Comparison of ENCODE assay signal across 8 cellular contexts in genomic region chr7:55963584-55964168, GRCh38. TPM values are rescaled to one million over a fixed set of nuclear protein-coding genes. Genes with fewer than 3 reads are reported as not detected.
DNase-seq lines count a peak whose midpoint lies in the region; ATAC-seq and TF ChIP-seq lines count a peak whose summit lies in the region.

No MANE protein-coding gene starts in this region.

- peak overlapping the region; percentile 30; the same call in 1 of the 2 replicates for H3K27ac ChIP-seq in HL-60 (replicated peaks)

- H3K9me3 Mint-ChIP-seq in activated T-helper 1 cell treated with anti-CD3 and anti-CD28 coated beads, Interleukin-12 subunit alpha, Interleukin-12 subunit beta, Interleukin-2, Interleukin-4 antibody, amounts not matched to agents 30 ng/mL and 10 ng/mL and 1 ng/mL, durations not matched to agents 14 hours and 24 hours and 36 hours: no peaks in the 10 kb centered on the region
- no peaks in the 10 kb centered on the region for H3K9me3 Mint-ChIP-seq in stimulated activated effector memory CD8-positive, alpha-beta T cell treated with anti-CD3 and anti-CD28 coated beads, Interleukin-12 subunit alpha, Interleukin-12 subunit beta, amount 100 ng/mL, for 72 hours

- H3K27me3 Mint-ChIP-seq in activated T-helper 1 cell treated with anti-CD3 and anti-CD28 coated beads, Interleukin-12 subunit alpha, Interleukin-12 subunit beta, Interleukin-2, Interleukin-4 antibody, amounts not matched to agents 30 ng/mL and 10 ng/mL and 1 ng/mL, durations not matched to agents 14 hours and 24 hours and 36 hours (ENCODE audit: insufficient read depth): no peaks in the 10 kb centered on the region

- H3K4me3 ChIP-seq in HL-60 (replicated peaks; ENCODE audit: insufficient read depth, low read length) (peak overlapping the region; percentile 63), iPS-18c (ENCODE audit: insufficient read depth, low read depth, low read length) (peak overlapping the region; percentile 15; the same call in 1 of the 2 replicates)

- intact Hi-C loops in activated T-helper 1 cell treated with anti-CD3 and anti-CD28 coated beads, Interleukin-12 subunit alpha, Interleukin-12 subunit beta, Interleukin-2, Interleukin-4 antibody, amounts not matched to agents 30 ng/mL and 10 ng/mL and 1 ng/mL, durations not matched to agents 14 hours and 24 hours and 36 hours (cut with micrococcal nuclease): loop anchor here (1.0 to 10.0 kb wide), 4 partner anchors 12 to 529 kb away; partner anchors contain the start of genes CCT6A, MRPS17 and PSPH

- H3K27me3 ChIP-seq in HL-60 (ENCODE audit: insufficient read depth, poor library complexity, severe bottlenecking): no peaks in the 10 kb centered on the region

- H3K36me3 Mint-ChIP-seq in activated T-helper 1 cell treated with anti-CD3 and anti-CD28 coated beads, Interleukin-12 subunit alpha, Interleukin-12 subunit beta, Interleukin-2, Interleukin-4 antibody, amounts not matched to agents 30 ng/mL and 10 ng/mL and 1 ng/mL, durations not matched to agents 14 hours and 24 hours and 36 hours (ENCODE audit: low read depth): peaks cover 7% of the 10 kb centered on the region
- H3K36me3 Mint-ChIP-seq in stimulated activated effector memory CD8-positive, alpha-beta T cell treated with anti-CD3 and anti-CD28 coated beads, Interleukin-12 subunit alpha, Interleukin-12 subunit beta, amount 100 ng/mL, for 72 hours: peaks cover 8% of the 10 kb centered on the region

- peaks cover 20% of the 10 kb centered on the region for H3K4me1 Mint-ChIP-seq in activated T-helper 1 cell treated with anti-CD3 and anti-CD28 coated beads, Interleukin-12 subunit alpha, Interleukin-12 subunit beta, Interleukin-2, Interleukin-4 antibody, amounts not matched to agents 30 ng/mL and 10 ng/mL and 1 ng/mL, durations not matched to agents 14 hours and 24 hours and 36 hours (ENCODE audit: low read depth)
- peaks cover 23% of the 10 kb centered on the region for H3K4me1 Mint-ChIP-seq in stimulated activated effector memory CD8-positive, alpha-beta T cell treated with anti-CD3 and anti-CD28 coated beads, Interleukin-12 subunit alpha, Interleukin-12 subunit beta, amount 100 ng/mL, for 72 hours

- H3K4me3 Mint-ChIP-seq in activated T-helper 1 cell treated with anti-CD3 and anti-CD28 coated beads, Interleukin-12 subunit alpha, Interleukin-12 subunit beta, Interleukin-2, Interleukin-4 antibody, amounts not matched to agents 30 ng/mL and 10 ng/mL and 1 ng/mL, durations not matched to agents 14 hours and 24 hours and 36 hours: peak overlapping the region; percentile 77
- H3K4me3 Mint-ChIP-seq in stimulated activated effector memory CD8-positive, alpha-beta T cell treated with anti-CD3 and anti-CD28 coated beads, Interleukin-12 subunit alpha, Interleukin-12 subunit beta, amount 100 ng/mL, for 72 hours: peak overlapping the region; percentile 61

- TF ChIP-seq CTCF in HL-60 (IDR thresholded peaks at IDR 0.05; ENCODE audit: insufficient read depth, low read length) (no peak), omental fat pad (IDR thresholded peaks at IDR 0.05) (no peak)

- no peaks in the 10 kb centered on the region for H3K9me3 ChIP-seq in iPS-18c (ENCODE audit: control insufficient read depth, insufficient read depth, low read length)

- no peak for ATAC-seq in stimulated activated effector memory CD8-positive, alpha-beta T cell treated with anti-CD3 and anti-CD28 coated beads, Interleukin-12 subunit alpha, Interleukin-12 subunit beta, amount 100 ng/mL, for 72 hours
- ATAC-seq in omental fat pad (ENCODE audit: low FRiP score) (no peak), HG03439 (IDR thresholded peaks at IDR 0.05; ENCODE audit: unreplicated experiment) (no peak)

- H3K27ac Mint-ChIP-seq in activated T-helper 1 cell treated with anti-CD3 and anti-CD28 coated beads, Interleukin-12 subunit alpha, Interleukin-12 subunit beta, Interleukin-2, Interleukin-4 antibody, amounts not matched to agents 30 ng/mL and 10 ng/mL and 1 ng/mL, durations not matched to agents 14 hours and 24 hours and 36 hours: peak overlapping the region; percentile 51
- H3K27ac Mint-ChIP-seq in stimulated activated effector memory CD8-positive, alpha-beta T cell treated with anti-CD3 and anti-CD28 coated beads, Interleukin-12 subunit alpha, Interleukin-12 subunit beta, amount 100 ng/mL, for 72 hours: peak overlapping the region; percentile 92

- DNase-seq in HL-60 (ENCODE audit: low read depth in 1 of 2, low spot score in 1 of 2) (no peak), omental fat pad (ENCODE audit: low spot score) (no peak), GM19238 (ENCODE audit: insufficient read length, low spot score) (no peak)
- no peak for DNase-seq in activated T-helper 1 cell treated with anti-CD3 and anti-CD28 coated beads, Interleukin-12 subunit alpha, Interleukin-12 subunit beta, Interleukin-2, Interleukin-4 antibody, amounts not matched to agents 30 ng/mL and 10 ng/mL and 1 ng/mL, durations not matched to agents 14 hours and 24 hours and 36 hours (ENCODE audit: low spot score)
- no peak for DNase-seq in stimulated activated effector memory CD8-positive, alpha-beta T cell treated with anti-CD3 and anti-CD28 coated beads, Interleukin-12 subunit alpha, Interleukin-12 subunit beta, amount 100 ng/mL, for 72 hours (ENCODE audit: low spot score in 2 of 2)
- no peak for DNase-seq in activated CD4-positive, CD25-positive, alpha-beta regulatory T cell (lab: John Stamatoyannopoulos, UW)

RNA-seq across cellular contexts. Expression of gene NIPSNAP2, which starts 0.7 kb away (rescaled TPM):
- 49.4 and 50.0 TPM in 2 replicates for total RNA-seq in activated T-helper 1 cell treated with anti-CD3 and anti-CD28 coated beads, Interleukin-12 subunit alpha, Interleukin-12 subunit beta, Interleukin-2, Interleukin-4 antibody, amounts not matched to agents 30 ng/mL and 10 ng/mL and 1 ng/mL, durations not matched to agents 14 hours and 24 hours and 36 hours
- 10 to 100 TPM; 43.6 to 73.3 (median 67.2) TPM for total RNA-seq in omental fat pad

RNA-seq across cellular contexts. Expression of gene MRPS17, which starts 12.0 kb away (rescaled TPM):
- total RNA-seq in activated T-helper 1 cell treated with anti-CD3 and anti-CD28 coated beads, Interleukin-12 subunit alpha, Interleukin-12 subunit beta, Interleukin-2, Interleukin-4 antibody, amounts not matched to agents 30 ng/mL and 10 ng/mL and 1 ng/mL, durations not matched to agents 14 hours and 24 hours and 36 hours: 38.2 and 39.3 TPM in 2 replicates
- 10 to 100 TPM in 2 of 4 donors, 1 to 10 TPM in 2; 8.7 to 10.9 (median 10.1) TPM for total RNA-seq in omental fat pad
